Comparison of ENCODE assay signal across 1 cellular context in the genomic region with DNA sequence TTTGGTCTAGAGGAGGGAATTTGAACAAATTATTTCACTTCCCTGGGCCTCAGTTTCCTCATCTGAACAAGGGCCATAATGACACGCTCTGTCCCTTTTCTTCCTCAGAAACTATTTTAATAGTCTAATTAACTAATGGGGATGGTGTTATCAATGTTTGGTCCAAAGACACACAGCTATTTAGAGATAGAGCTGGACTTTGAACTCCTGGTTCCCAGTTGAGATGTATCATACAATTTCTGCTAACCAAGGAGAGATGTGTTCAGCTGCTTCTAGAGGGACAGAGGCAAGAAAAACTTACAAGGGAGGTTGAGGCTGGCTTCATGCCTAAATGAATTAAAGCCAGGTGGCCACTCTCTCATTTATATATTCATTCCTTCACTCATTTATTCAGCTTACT.
TF ChIP-seq lines count a peak whose summit lies in the region.

No MANE protein-coding gene starts in this region.

TF ChIP-seq in HCT116, 20 proteins besides CTCF, POLR2A, EP300 and RAD21 (continued from another document):
- no peak for TF ChIP-seq REST (IDR thresholded peaks at IDR 0.05; ENCODE audit: low read depth)
- TF ChIP-seq YY1 (IDR thresholded peaks at IDR 0.05; ENCODE audit: extremely low read depth, insufficient replicate concordance, low read depth, low read length), result no peak
- no peak for TF ChIP-seq ZFX (IDR thresholded peaks at IDR 0.05)
- no peak for TF ChIP-seq TCF7L2 (IDR thresholded peaks at IDR 0.05; ENCODE audit: borderline replicate concordance, extremely low read depth, insufficient read depth, insufficient read length)
- no peak for TF ChIP-seq FOSL1 (IDR thresholded peaks at IDR 0.05; ENCODE audit: low read depth)
- no peak for TF ChIP-seq SIN3A (IDR thresholded peaks at IDR 0.05; ENCODE audit: low read depth)
- TF ChIP-seq ELF1 (IDR thresholded peaks at IDR 0.05; ENCODE audit: borderline replicate concordance, low read depth), result no peak
- TF ChIP-seq, protein P1, sequence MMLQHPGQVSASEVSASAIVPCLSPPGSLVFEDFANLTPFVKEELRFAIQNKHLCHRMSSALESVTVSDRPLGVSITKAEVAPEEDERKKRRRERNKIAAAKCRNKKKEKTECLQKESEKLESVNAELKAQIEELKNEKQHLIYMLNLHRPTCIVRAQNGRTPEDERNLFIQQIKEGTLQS (IDR thresholded peaks at IDR 0.05), result no peak
- no peak for TF ChIP-seq EGR1 (IDR thresholded peaks at IDR 0.05; ENCODE audit: low read depth)
- no peak for TF ChIP-seq SRF (IDR thresholded peaks at IDR 0.05; ENCODE audit: low read depth)
- no peak for TF ChIP-seq CEBPB (IDR thresholded peaks at IDR 0.05; ENCODE audit: low read depth)
